Comparison of ENCODE assay signal across 1 cellular context in genomic region chr6:151324079-151324825, GRCh38.
TF ChIP-seq lines count a peak whose summit lies in the region.

No MANE protein-coding gene starts in this region.

TF ChIP-seq in HepG2, 621 proteins besides CTCF, POLR2A, EP300 and RAD21 (continued from another document and continues in another):
- peak; percentile 63; the same call in 1 of the 2 replicates for TF ChIP-seq ZNF646 (CRISPR knock-in tag; IDR thresholded peaks at IDR 0.05)
- TF ChIP-seq ZSCAN9 (CRISPR knock-in tag; IDR thresholded peaks at IDR 0.05; ENCODE audit: borderline replicate concordance) = no peak
- TF ChIP-seq ATF1 (CRISPR knock-in tag; IDR thresholded peaks at IDR 0.05) = no peak
- TF ChIP-seq DMAP1 (CRISPR knock-in tag; IDR thresholded peaks at IDR 0.05) = peak; percentile 44; the same call in 1 of the 2 replicates
- 0 out of 2 replicates have a peak, but pooled peaks have one; percentile 52 for TF ChIP-seq ZNF274 (CRISPR knock-in tag; IDR thresholded peaks at IDR 0.05)
- TF ChIP-seq ZNF607 (CRISPR knock-in tag; IDR thresholded peaks at IDR 0.05; ENCODE audit: borderline replicate concordance) = peak; percentile 76; the same call in 1 of the 2 replicates
- peak; percentile 79; the same call in 1 of the 2 replicates for TF ChIP-seq TRAFD1 (CRISPR knock-in tag; IDR thresholded peaks at IDR 0.05; ENCODE audit: borderline replicate concordance)
- TF ChIP-seq ZBTB26 (CRISPR knock-in tag; IDR thresholded peaks at IDR 0.05; ENCODE audit: borderline replicate concordance) = peak; percentile 48; the same call in 1 of the 2 replicates
- peak; percentile 88 for TF ChIP-seq HNF1B (CRISPR knock-in tag; IDR thresholded peaks at IDR 0.05)
- TF ChIP-seq AHR (CRISPR knock-in tag; IDR thresholded peaks at IDR 0.05) = peak; percentile 44; the same call in 1 of the 2 replicates
- peak; percentile 22; the same call in 1 of the 2 replicates for TF ChIP-seq ZFY (CRISPR knock-in tag; IDR thresholded peaks at IDR 0.05)
- TF ChIP-seq SOX5 (CRISPR knock-in tag; IDR thresholded peaks at IDR 0.05; ENCODE audit: borderline replicate concordance) = peak; percentile 59; the same call in 1 of the 2 replicates
- peak; percentile 59; the same call in 1 of the 2 replicates for TF ChIP-seq MED1 (CRISPR knock-in tag; IDR thresholded peaks at IDR 0.05)
- 0 out of 2 replicates have a peak, but pooled peaks have one; percentile 21 for TF ChIP-seq ATF3 (CRISPR knock-in tag; IDR thresholded peaks at IDR 0.05)
- TF ChIP-seq FOXC1 (CRISPR knock-in tag; IDR thresholded peaks at IDR 0.05; ENCODE audit: borderline replicate concordance) = peak; percentile 87; the same call in 1 of the 2 replicates
- TF ChIP-seq PAWR (CRISPR knock-in tag; IDR thresholded peaks at IDR 0.05; ENCODE audit: borderline replicate concordance) = 0 out of 2 replicates have a peak, but pooled peaks have one; percentile 23
- TF ChIP-seq BORCS8-MEF2B (CRISPR knock-in tag; IDR thresholded peaks at IDR 0.05) = 0 out of 2 replicates have a peak, but pooled peaks have one; percentile 19
- TF ChIP-seq FOXA1 (IDR thresholded peaks at IDR 0.05) = no peak
- peak; percentile 55 for TF ChIP-seq FOXA1 (CRISPR knock-in tag; IDR thresholded peaks at IDR 0.05)
- TF ChIP-seq ZBTB25 (CRISPR knock-in tag; IDR thresholded peaks at IDR 0.05) = peak; percentile 53; the same call in 1 of the 2 replicates
- peak; percentile 89 for TF ChIP-seq ZNF605 (CRISPR knock-in tag; IDR thresholded peaks at IDR 0.05)
- 0 out of 2 replicates have a peak, but pooled peaks have one; percentile 14 for TF ChIP-seq MYPOP (CRISPR knock-in tag; IDR thresholded peaks at IDR 0.05)
- 0 out of 4 replicates have a peak, but pooled peaks of 1 of the 2 experiments have one; percentile 48 for TF ChIP-seq KLF16 (CRISPR knock-in tag; IDR thresholded peaks at IDR 0.05)
- TF ChIP-seq SKIL (CRISPR knock-in tag; IDR thresholded peaks at IDR 0.05; ENCODE audit: borderline replicate concordance) = no peak
- peak; percentile 58; the same call in 1 of the 2 replicates for TF ChIP-seq ZNF788 (CRISPR knock-in tag; IDR thresholded peaks at IDR 0.05; ENCODE audit: borderline replicate concordance)
- TF ChIP-seq EHMT2 (IDR thresholded peaks at IDR 0.05; ENCODE audit: borderline replicate concordance, low read depth, low read length) = no peak
- 0 out of 2 replicates have a peak, but pooled peaks have one; percentile 29 for TF ChIP-seq GATAD1 (CRISPR knock-in tag; IDR thresholded peaks at IDR 0.05)
- TF ChIP-seq MIXL1 (CRISPR knock-in tag; IDR thresholded peaks at IDR 0.05) = peak; percentile 29; the same call in 1 of the 2 replicates
- TF ChIP-seq ZNF567 (CRISPR knock-in tag; IDR thresholded peaks at IDR 0.05; ENCODE audit: borderline replicate concordance) = 0 out of 2 replicates have a peak, but pooled peaks have one; percentile 25
- no peak for TF ChIP-seq PHF5A (CRISPR knock-in tag; IDR thresholded peaks at IDR 0.05; ENCODE audit: low read depth, unreplicated experiment)
- TF ChIP-seq HOXD1 (CRISPR knock-in tag; IDR thresholded peaks at IDR 0.05) = no peak
- 0 out of 2 replicates have a peak, but pooled peaks have one; percentile 19 for TF ChIP-seq ZNF136 (CRISPR knock-in tag; IDR thresholded peaks at IDR 0.05; ENCODE audit: low read depth)
- peak; percentile 46; the same call in 1 of the 2 replicates for TF ChIP-seq FOXA3 (CRISPR knock-in tag; IDR thresholded peaks at IDR 0.05)
- TF ChIP-seq NR2F6 (IDR thresholded peaks at IDR 0.05) = no peak
- peak; percentile 44; the same call in 1 of the 2 replicates for TF ChIP-seq NR2F6 (CRISPR knock-in tag; IDR thresholded peaks at IDR 0.05)
- TF ChIP-seq ZNF543 (CRISPR knock-in tag; IDR thresholded peaks at IDR 0.05) = no peak
- no peak for TF ChIP-seq SNAI1 (CRISPR knock-in tag; IDR thresholded peaks at IDR 0.05; ENCODE audit: borderline replicate concordance)
- peak; percentile 84; the same call in 1 of the 2 replicates for TF ChIP-seq SALL2 (CRISPR knock-in tag; IDR thresholded peaks at IDR 0.05)
- TF ChIP-seq SIX4 (CRISPR knock-in tag; IDR thresholded peaks at IDR 0.05) = peak; percentile 43; the same call in 1 of the 2 replicates
- TF ChIP-seq SIX1 (CRISPR knock-in tag; IDR thresholded peaks at IDR 0.05; ENCODE audit: borderline replicate concordance) = peak; percentile 48; the same call in 1 of the 2 replicates
- TF ChIP-seq ZBTB38 (CRISPR knock-in tag; IDR thresholded peaks at IDR 0.05) = peak; percentile 74; the same call in 1 of the 2 replicates
- TF ChIP-seq BCL6 (CRISPR knock-in tag; IDR thresholded peaks at IDR 0.05) = peak; percentile 36; the same call in 1 of the 2 replicates
- peak; percentile 69; the same call in 1 of the 2 replicates for TF ChIP-seq IRF2 (CRISPR knock-in tag; IDR thresholded peaks at IDR 0.05)
- no peak for TF ChIP-seq NR2F2 (IDR thresholded peaks at IDR 0.05; ENCODE audit: borderline replicate concordance, low read depth)
- peak; percentile 53 for TF ChIP-seq IKZF4 (CRISPR knock-in tag; IDR thresholded peaks at IDR 0.05; ENCODE audit: borderline replicate concordance, low read depth, not compliant biosample characterization)
- TF ChIP-seq ZMYM4 (CRISPR knock-in tag; IDR thresholded peaks at IDR 0.05) = peak; percentile 44; the same call in 1 of the 2 replicates
- TF ChIP-seq CBX5 (CRISPR knock-in tag; IDR thresholded peaks at IDR 0.05; ENCODE audit: borderline replicate concordance) = peak; percentile 65; the same call in 1 of the 2 replicates
- TF ChIP-seq ATF4 (CRISPR knock-in tag; IDR thresholded peaks at IDR 0.05) = no peak
